In the genomic region with DNA sequence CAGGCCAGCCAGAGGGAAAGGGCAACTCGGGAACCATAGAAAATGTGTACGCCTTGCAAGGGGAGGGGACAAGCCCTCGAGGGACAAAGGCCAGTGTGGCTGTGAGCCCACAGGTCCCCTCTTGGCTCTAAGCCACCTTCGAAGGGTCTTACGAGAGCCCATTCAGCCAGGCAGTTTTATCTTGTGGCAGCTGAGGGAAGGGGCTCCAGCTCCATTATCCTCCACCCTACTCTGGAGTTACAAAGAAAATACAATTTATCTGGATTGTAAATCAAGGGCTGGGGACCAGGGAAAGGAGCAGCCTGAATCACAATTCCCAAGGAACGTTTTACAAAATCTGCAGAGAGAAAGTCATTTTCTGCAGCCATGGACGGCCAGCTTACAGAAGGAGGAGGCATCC, we compare ENCODE assay signal across 22 cellular contexts.
"Had no signal": no experiment of that assay in that cellular context is flagged by ENCODE, and none has a peak within 500 bp of the region (broad histone marks: within the 10 kb centered on the region; RNA-seq: fewer than 3 reads in every experiment).

No MANE protein-coding gene starts in this region.

- H3K36me3 ChIP-seq: gastroesophageal sphincter, thyroid gland had no signal

- H3K27me3 Mint-ChIP-seq: activated CD4-positive, alpha-beta T cell treated with anti-CD3 and anti-CD28 coated beads for 36 hours; activated naive CD8-positive, alpha-beta T cell treated with anti-CD3 and anti-CD28 coated beads for 36 hours; natural killer cell treated with Interleukin-12 subunit alpha and Interleukin-12 subunit beta and Interleukin-15 and Interleukin-18, amount 100 ng/mL, for 72 hours; T-cell had no signal

- H3K27me3 ChIP-seq: gastroesophageal sphincter, thyroid gland had no signal

- H3K9me3 ChIP-seq: gastroesophageal sphincter, thyroid gland had no signal

- H3K27ac Mint-ChIP-seq: activated CD4-positive, alpha-beta T cell treated with anti-CD3 and anti-CD28 coated beads for 36 hours; activated naive CD8-positive, alpha-beta T cell treated with anti-CD3 and anti-CD28 coated beads for 36 hours; activated T-helper 2 cell treated with anti-CD3 and anti-CD28 coated beads, Interferon-gamma antibody, Interleukin-2, Interleukin-4, amounts not matched to agents 10 μg/mL and 5 μg/mL and 100 μg/mL, durations not matched to agents 14 hours and 24 hours and 36 hours; natural killer cell treated with Interleukin-12 subunit alpha and Interleukin-12 subunit beta and Interleukin-15 and Interleukin-18, amount 100 ng/mL, for 72 hours; progenitor cell of endocrine pancreas; T-cell had no signal

- DNase-seq: activated CD4-positive, alpha-beta T cell treated with anti-CD3 and anti-CD28 coated beads for 36 hours; activated CD4-positive, alpha-beta T cell treated with anti-CD3 and anti-CD28 coated beads, Interleukin-2, amount 50 U/mL, for 48 hours; activated CD8-positive, alpha-beta memory T cell treated with anti-CD3 and anti-CD28 coated beads, Interleukin-2, amount 50 U/mL, for 48 hours; activated naive CD4-positive, alpha-beta T cell; activated naive CD8-positive, alpha-beta T cell treated with anti-CD3 and anti-CD28 coated beads for 36 hours; activated T-cell treated with anti-CD3 and anti-CD28 coated beads, Interleukin-2, amount 50 U/mL, for 4 hours; amniotic stem cell; cortex of kidney; hypothalamus; left ventricle myocardium superior; mammary epithelial cell; retina; stimulated activated CD4-positive, alpha-beta T cell treated with anti-CD3 and anti-CD28 coated beads, Interleukin-12 subunit alpha, Interleukin-12 subunit beta, amount 100 ng/mL, for 4 hours; stimulated activated CD4-positive, alpha-beta T cell treated with anti-CD3 and anti-CD28 coated beads, Interleukin-4, amount 100 ng/mL, for 4 hours; stimulated activated naive CD8-positive, alpha-beta T cell treated with anti-CD3 and anti-CD28 coated beads, Interleukin-15, Interleukin-2, amounts not matched to agents 100 U/mL and 50 U/mL, for 24 hours; T-cell; thyroid gland had no signal

- H3K36me3 Mint-ChIP-seq: activated naive CD8-positive, alpha-beta T cell treated with anti-CD3 and anti-CD28 coated beads for 36 hours; natural killer cell treated with Interleukin-12 subunit alpha and Interleukin-12 subunit beta and Interleukin-15 and Interleukin-18, amount 100 ng/mL, for 72 hours; T-cell had no signal

- ATAC-seq: activated CD4-positive, alpha-beta T cell treated with anti-CD3 and anti-CD28 coated beads for 36 hours; activated T-cell treated with anti-CD3 and anti-CD28 coated beads, Interleukin-2, amount 50 U/mL, for 4 hours; gastroesophageal sphincter; left ventricle myocardium superior; natural killer cell treated with Interleukin-12 subunit alpha and Interleukin-12 subunit beta and Interleukin-15 and Interleukin-18, amount 100 ng/mL, for 72 hours; stimulated activated naive CD8-positive, alpha-beta T cell treated with anti-CD3 and anti-CD28 coated beads, Interleukin-15, Interleukin-2, amounts not matched to agents 100 U/mL and 50 U/mL, for 24 hours; T-cell had no signal

- H3K4me3 ChIP-seq: gastroesophageal sphincter, thyroid gland had no signal

- H3K4me1 Mint-ChIP-seq: activated CD4-positive, alpha-beta T cell treated with anti-CD3 and anti-CD28 coated beads for 36 hours; activated naive CD8-positive, alpha-beta T cell treated with anti-CD3 and anti-CD28 coated beads for 36 hours; T-cell had no signal

- H3K9me3 Mint-ChIP-seq: activated naive CD8-positive, alpha-beta T cell treated with anti-CD3 and anti-CD28 coated beads for 36 hours; activated T-cell treated with anti-CD3 and anti-CD28 coated beads, Interleukin-2, amount 50 U/mL, for 4 hours; activated T-helper 2 cell treated with anti-CD3 and anti-CD28 coated beads, Interferon-gamma antibody, Interleukin-2, Interleukin-4, amounts not matched to agents 10 μg/mL and 5 μg/mL and 100 μg/mL, durations not matched to agents 14 hours and 24 hours and 36 hours; natural killer cell treated with Interleukin-12 subunit alpha and Interleukin-12 subunit beta and Interleukin-15 and Interleukin-18, amount 100 ng/mL, for 72 hours; T-cell had no signal

- H3K27ac ChIP-seq: epithelial cell of prostate, gastroesophageal sphincter, thyroid gland had no signal

- H3K4me3 Mint-ChIP-seq: activated CD4-positive, alpha-beta T cell treated with anti-CD3 and anti-CD28 coated beads for 36 hours; activated naive CD8-positive, alpha-beta T cell treated with anti-CD3 and anti-CD28 coated beads for 36 hours; activated T-cell treated with anti-CD3 and anti-CD28 coated beads, Interleukin-2, amount 50 U/mL, for 4 hours; natural killer cell treated with Interleukin-12 subunit alpha and Interleukin-12 subunit beta and Interleukin-15 and Interleukin-18, amount 100 ng/mL, for 72 hours; T-cell had no signal
